In genomic region chr2:232795920-232796319, GRCh38 we compare ENCODE assay signal across 1 cellular context.
TF ChIP-seq lines count a peak whose summit lies in the region.

No MANE protein-coding gene starts in this region.

TF ChIP-seq in K562, 482 proteins besides CTCF, POLR2A, EP300 and RAD21 (continued from another document):
- TF ChIP-seq MNT (conservative IDR thresholded peaks at IDR 0.05) (no peak), TCF7L2 (IDR thresholded peaks at IDR 0.05; ENCODE audit: low read depth, low read length) (no peak), ZNF592 (IDR thresholded peaks at IDR 0.05) (no peak), SRSF9 (IDR thresholded peaks at IDR 0.05; ENCODE audit: borderline replicate concordance, low read depth, low read length) (no peak), DEAF1 (CRISPR knock-in tag; IDR thresholded peaks at IDR 0.05) (no peak), MYC (IDR thresholded peaks at IDR 0.05; ENCODE audit: low read depth, low read length) (no peak), MYC (CRISPR knock-in tag; IDR thresholded peaks at IDR 0.05; ENCODE audit: borderline replicate concordance, low read depth) (no peak), GMEB1 (CRISPR knock-in tag; IDR thresholded peaks at IDR 0.05) (no peak)
